In genomic region chr18:12741351-12741750, GRCh38 we compare ENCODE assay signal across 12 cellular contexts. TPM values are rescaled to one million over a fixed set of nuclear protein-coding genes. Genes with fewer than 3 reads are reported as not detected.
DNase-seq lines count a peak whose midpoint lies in the region; ATAC-seq and TF ChIP-seq lines count a peak whose summit lies in the region.
"Had no signal": no experiment of that assay in that cellular context is flagged by ENCODE, and none has a peak within 500 bp of the region (broad histone marks: within the 10 kb centered on the region; RNA-seq: fewer than 3 reads in every experiment).

No MANE protein-coding gene starts in this region.

- H3K4me3 ChIP-seq in Jurkat, Clone E6-1 (ENCODE audit: low read length), result no peak overlapping the region
- H3K4me3 ChIP-seq in RWPE2 (ENCODE audit: severe bottlenecking) (no peak overlapping the region), kidney epithelial cell (ENCODE audit: low read depth, low read length) (no peak overlapping the region)
- H3K4me3 ChIP-seq: heart right ventricle, MG63 had no signal

- peaks cover 28% of the 10 kb centered on the region for H3K4me1 ChIP-seq in RWPE2 (ENCODE audit: insufficient read depth, poor library complexity, severe bottlenecking)
- H3K4me1 ChIP-seq: heart right ventricle had no signal

- peaks cover 3% of the 10 kb centered on the region for H3K9me3 ChIP-seq in RWPE2 (ENCODE audit: severe bottlenecking)
- H3K9me3 ChIP-seq: heart right ventricle, MG63 had no signal

- peak; percentile 38 for DNase-seq in DMS 273 (lab: John Stamatoyannopoulos, UW; ENCODE audit: unreplicated experiment)
- DNase-seq in DMS 273 treated with DMSO at 0.1 percent for 48 hours (lab: John Stamatoyannopoulos, UW), result no peak
- peak; percentile 60 for DNase-seq in Jurkat, Clone E6-1 (ENCODE audit: low read depth, low spot score)
- DNase-seq in RWPE2 (ENCODE audit: low spot score), result peak; percentile 74
- DNase-seq in kidney epithelial cell (ENCODE audit: low read depth), result peak; percentile 25
- no peak for DNase-seq in left lobe of liver (ENCODE audit: low spot score)
- no peak for DNase-seq in cortex of kidney (lab: John Stamatoyannopoulos, UW)
- no peak for DNase-seq in caudate nucleus (lab: John Stamatoyannopoulos, UW)
- DNase-seq: heart right ventricle; MG63; stimulated activated CD4-positive, alpha-beta T cell treated with anti-CD3 and anti-CD28 coated beads, Interleukin-12 subunit alpha, Interleukin-12 subunit beta, amount 100 ng/mL, for 4 hours had no signal

- peak; percentile 90 for ATAC-seq in RWPE2 (ENCODE audit: low read depth)
- ATAC-seq in left lobe of liver, result no peak
- ATAC-seq: heart right ventricle had no signal

- no peaks in the 10 kb centered on the region for H3K27me3 ChIP-seq in RWPE2 (ENCODE audit: insufficient read depth, poor library complexity, severe bottlenecking)
- H3K27me3 ChIP-seq in kidney epithelial cell (ENCODE audit: control insufficient read depth, insufficient read depth, low read length), result no peaks in the 10 kb centered on the region
- H3K27me3 ChIP-seq: heart right ventricle, MG63 had no signal

- TF ChIP-seq CTCF in RWPE2 (IDR thresholded peaks at IDR 0.05; ENCODE audit: poor library complexity, severe bottlenecking) (no peak), kidney epithelial cell (IDR thresholded peaks at IDR 0.05; ENCODE audit: insufficient read depth, low read length, poor library complexity, severe bottlenecking) (no peak)

- H3K27ac ChIP-seq in RWPE2 (ENCODE audit: poor library complexity, severe bottlenecking), result peak overlapping the region; percentile 89
- H3K27ac ChIP-seq in caudate nucleus (ENCODE audit: low read depth, low read length), result no peak overlapping the region
- H3K27ac ChIP-seq: 22Rv1, heart right ventricle had no signal

- H3K36me3 ChIP-seq in RWPE2 (ENCODE audit: low read depth) (no peaks in the 10 kb centered on the region), kidney epithelial cell (ENCODE audit: control insufficient read depth, insufficient read depth, low read length) (no peaks in the 10 kb centered on the region)
- H3K36me3 ChIP-seq: heart right ventricle, MG63 had no signal

RNA-seq across cellular contexts. Expression of gene PSMG2, which starts 38.5 kb away (rescaled TPM):
- 115 TPM for polyA plus RNA-seq in Jurkat, Clone E6-1 (2012; ENCODE audit: insufficient read depth, insufficient read length)
- 80.6 and 82.2 TPM in 2 replicates for total RNA-seq in kidney epithelial cell
- 27.0 TPM for total RNA-seq in left lobe of liver

RNA-seq across cellular contexts. Expression of gene CEP76, which starts 38.8 kb away (rescaled TPM):
- 22.1 TPM for polyA plus RNA-seq in Jurkat, Clone E6-1 (2012; ENCODE audit: insufficient read depth, insufficient read length)
- 3.7 and 7.6 TPM in 2 replicates for total RNA-seq in kidney epithelial cell
- 6.5 TPM for total RNA-seq in left lobe of liver

Comparison
In these comparisons a context has a peak if more than half of its experiments do, and no peak if none do; other contexts are left out.
1. DNase-seq: peak in DMS 273 (single experiment), Jurkat, Clone E6-1 (single experiment), RWPE2 (single experiment) and kidney epithelial cell (single experiment); none in DMS 273 treated with DMSO at 0.1 percent for 48 hours (single experiment), left lobe of liver (single experiment), cortex of kidney (single experiment) and caudate nucleus (0 of 61).